Comparison of ENCODE assay signal across 1 cellular context in genomic region chr5:139698461-139699146, GRCh38.
TF ChIP-seq lines count a peak whose summit lies in the region.

No MANE protein-coding gene starts in this region.

TF ChIP-seq in HCT116, 20 proteins besides CTCF, POLR2A, EP300 and RAD21 (continued from another document):
- TF ChIP-seq TCF7L2 (IDR thresholded peaks at IDR 0.05; ENCODE audit: borderline replicate concordance, extremely low read depth, insufficient read depth, insufficient read length) (no peak), ZNF274 (IDR thresholded peaks at IDR 0.05; ENCODE audit: low read depth, low read length) (no peak), ZFX (IDR thresholded peaks at IDR 0.05) (no peak), YY1 (IDR thresholded peaks at IDR 0.05; ENCODE audit: extremely low read depth, insufficient replicate concordance, low read depth, low read length) (no peak), EGR1 (IDR thresholded peaks at IDR 0.05; ENCODE audit: low read depth) (no peak)
